19 cellular contexts compared by ENCODE assay signal in genomic region chr18:79915161-79916127, GRCh38. TPM values are rescaled to one million over a fixed set of nuclear protein-coding genes. Genes with fewer than 3 reads are reported as not detected.
DNase-seq lines count a peak whose midpoint lies in the region; ATAC-seq, FAIRE-seq and TF ChIP-seq lines count a peak whose summit lies in the region.
"Had no signal": no experiment of that assay in that cellular context is flagged by ENCODE, and none has a peak within 500 bp of the region (broad histone marks: within the 10 kb centered on the region; RNA-seq: fewer than 3 reads in every experiment).

No MANE protein-coding gene starts in this region.

- H4K20me1 ChIP-seq in mammary epithelial cell (ENCODE audit: insufficient read depth, low read length) = no peaks in the 10 kb centered on the region
- no peaks in the 10 kb centered on the region for H4K20me1 ChIP-seq in K562 (replicated peaks; ENCODE audit: control insufficient read depth, insufficient read depth, low read length)
- H4K20me1 ChIP-seq in HepG2 (ENCODE audit: insufficient read depth, low read length) = peaks cover 28% of the 10 kb centered on the region; the same call in 1 of the 2 replicates

- TF ChIP-seq CTCF in breast epithelium (IDR thresholded peaks at IDR 0.05) (no peak), mammary epithelial cell (conservative IDR thresholded peaks at IDR 0.05 in 1 of 2, IDR thresholded peaks at IDR 0.05 in 1 of 2; ENCODE audit: extremely low read depth in 1 of 2, insufficient read depth in 1 of 2, low read depth in 1 of 2, low read length in 2 of 2) (no peak), K562 (IDR thresholded peaks at IDR 0.05 in 2 of 3, conservative IDR thresholded peaks at IDR 0.05 in 1 of 3; ENCODE audit: insufficient read depth in 2 of 3, low read depth in 1 of 3, low read length in 3 of 3) (no peak), HepG2 (CRISPR knock-in tag; IDR thresholded peaks at IDR 0.05) (no peak), transverse colon (IDR thresholded peaks at IDR 0.05) (no peak)

- TF ChIP-seq POLR2A in breast epithelium (IDR thresholded peaks at IDR 0.05) (no peak), K562 (conservative IDR thresholded peaks at IDR 0.05) (no peak), HepG2 (IDR thresholded peaks at IDR 0.05; ENCODE audit: insufficient read depth in 1 of 2, low read depth in 2 of 2, low read length in 2 of 2) (no peak), transverse colon (IDR thresholded peaks at IDR 0.05) (no peak)

- no peak overlapping the region for H3K9ac ChIP-seq in mammary epithelial cell (ENCODE audit: insufficient read depth, low read length)
- no peak overlapping the region for H3K9ac ChIP-seq in K562 (ENCODE audit: insufficient read depth in 1 of 2, low read depth in 2 of 2, low read length in 2 of 2)
- no peak overlapping the region for H3K9ac ChIP-seq in HepG2 (ENCODE audit: insufficient read depth, low read depth, low read length)

- H3K4me2 ChIP-seq in mammary epithelial cell (ENCODE audit: insufficient read depth, low read depth, low read length) = no peak overlapping the region
- H3K4me2 ChIP-seq in K562 (ENCODE audit: insufficient read depth, low read length) = no peak overlapping the region
- H3K4me2 ChIP-seq in HepG2 (ENCODE audit: low read depth, low read length) = no peak overlapping the region

- ATAC-seq in K562 (no peak), HepG2 (no peak), GM19351 (IDR thresholded peaks at IDR 0.05; ENCODE audit: unreplicated experiment) (no peak)

- H3K79me2 ChIP-seq in mammary epithelial cell (ENCODE audit: insufficient read depth, low read length) (peaks cover 73% of the 10 kb centered on the region), K562 (ENCODE audit: control insufficient read depth, insufficient read depth, low read length) (no peaks in the 10 kb centered on the region), HepG2 (ENCODE audit: insufficient read depth, low read length) (peaks cover 4% of the 10 kb centered on the region)

- no peaks in the 10 kb centered on the region for H3K9me3 ChIP-seq in breast epithelium
- H3K9me3 ChIP-seq in mammary epithelial cell (replicated peaks; ENCODE audit: insufficient read depth, low read length) = peaks cover 2% of the 10 kb centered on the region
- 0 out of 2 replicates have a peak, but pooled peaks cover 1% of the 10 kb centered on the region for H3K9me3 ChIP-seq in K562 (replicated peaks; ENCODE audit: control insufficient read depth, insufficient read depth, low read depth, low read length)
- H3K9me3 ChIP-seq in HepG2 (ENCODE audit: low read length) = no peaks in the 10 kb centered on the region
- no peaks in the 10 kb centered on the region for H3K9me3 ChIP-seq in transverse colon
- H3K9me3 ChIP-seq: adrenal gland, colonic mucosa, esophagus squamous epithelium, HAP-1, sigmoid colon had no signal

- CTCF ChIA-PET in mammary epithelial cell (lab: Charles Lee; ENCODE audit: low non-redundant PET) = no interaction called here
- CTCF ChIA-PET in K562 (lab: Yijun Ruan, JAX; ENCODE audit: low intra/inter-chr PET ratio) = no interaction called here
- CTCF ChIA-PET in HepG2 (lab: Yijun Ruan, JAX; ENCODE audit: low intra/inter-chr PET ratio, low total read pairs) = no interaction called here

- no peak overlapping the region for H3K27ac ChIP-seq in breast epithelium
- H3K27ac ChIP-seq in mammary epithelial cell (ENCODE audit: insufficient read depth, low read depth, low read length) = no peak overlapping the region
- H3K27ac ChIP-seq in K562 (ENCODE audit: extremely low read depth, low read depth, low read length) = no peak overlapping the region
- H3K27ac ChIP-seq in HepG2 (ENCODE audit: extremely low read length, insufficient read depth, low read length) = no peak overlapping the region
- no peak overlapping the region for H3K27ac ChIP-seq in transverse colon
- H3K27ac ChIP-seq: adrenal gland, colonic mucosa, esophagus squamous epithelium, sigmoid colon, SK-N-MC, WERI-Rb-1 had no signal

- FAIRE-seq in K562 (lab: Jason Lieb, UNC) (no peak), HepG2 (lab: Jason Lieb, UNC) (no peak)

- in situ Hi-C loops in mammary epithelial cell (cut with MboI; ENCODE audit: low sequenced_read_pairs in 2 of 2) (no loop called here), K562 (cut with MboI) (no loop called here), HepG2 (cut with HindIII; ENCODE audit: extremely low pct_ligation_motif_present, low pct_unique_long_range_greater_than_20kb) (no loop called here), transverse colon (cut with MboI; ENCODE audit: low pct_ligation_motif_present in 1 of 4, low pct_unique_long_range_greater_than_20kb in 1 of 4, low sequenced_read_pairs in 3 of 4) (no loop called here)

- TF ChIP-seq EP300 in K562 (IDR thresholded peaks at IDR 0.05; ENCODE audit: low read length) (no peak), HepG2 (IDR thresholded peaks at IDR 0.05; ENCODE audit: low read depth in 2 of 2, low read length in 2 of 2) (no peak), HepG2 (CRISPR knock-in tag; IDR thresholded peaks at IDR 0.05; ENCODE audit: borderline replicate concordance) (no peak), transverse colon (IDR thresholded peaks at IDR 0.05; ENCODE audit: low read depth) (no peak)

- TF ChIP-seq RAD21 in K562 (CRISPR knock-in tag; conservative IDR thresholded peaks at IDR 0.05 in 1 of 2, IDR thresholded peaks at IDR 0.05 in 1 of 2) (no peak), HepG2 (CRISPR knock-in tag; IDR thresholded peaks at IDR 0.05) (no peak)

- no peak overlapping the region for H2AFZ ChIP-seq in mammary epithelial cell (ENCODE audit: low read depth, low read length)
- no peak overlapping the region for H2AFZ ChIP-seq in K562 (ENCODE audit: low read depth, low read length)
- H2AFZ ChIP-seq in HepG2 (ENCODE audit: low read length) = no peak overlapping the region

- H3K4me1 ChIP-seq in breast epithelium (no peaks in the 10 kb centered on the region), mammary epithelial cell (ENCODE audit: insufficient read depth, low read length) (no peaks in the 10 kb centered on the region), K562 (replicated peaks in 1 of 2; ENCODE audit: control insufficient read depth in 2 of 2, insufficient read depth in 2 of 2, low read length in 2 of 2) (no peaks in the 10 kb centered on the region; a peak in 1 of 5 replicates), HepG2 (ENCODE audit: insufficient read depth, low read length) (no peaks in the 10 kb centered on the region), transverse colon (no peaks in the 10 kb centered on the region)
- H3K4me1 ChIP-seq: adrenal gland, colonic mucosa, esophagus squamous epithelium, HAP-1, sigmoid colon had no signal

- H3K36me3 ChIP-seq in breast epithelium (peaks cover 7% of the 10 kb centered on the region), mammary epithelial cell (ENCODE audit: insufficient read depth, low read length) (peaks cover 3% of the 10 kb centered on the region), K562 (ENCODE audit: control insufficient read depth, insufficient read depth, low read length) (no peaks in the 10 kb centered on the region), HepG2 (replicated peaks in 1 of 2; ENCODE audit: control insufficient read depth in 1 of 2, insufficient read depth in 2 of 2, low read length in 2 of 2) (peaks cover 14 to 45% of the 10 kb centered on the region in 2 experiments; a peak in 4 of 5 replicates), transverse colon (peaks cover 0 to 20% (median 5%) of the 10 kb centered on the region in 4 donors)

- no peaks in the 10 kb centered on the region for H3K9me1 ChIP-seq in K562 (ENCODE audit: control insufficient read depth, insufficient read depth, low read length)

- dilution Hi-C loops in mammary epithelial cell (cut with HindIII; ENCODE audit: low sequenced_read_pairs) = no loop called here

- DNase-seq in breast epithelium (ENCODE audit: low spot score in 2 of 2) (peak; percentile 16 to 43), mammary epithelial cell (no peak), K562 (ENCODE audit: extremely low read depth in 1 of 4, low spot score in 3 of 4) (no peak), HepG2 (ENCODE audit: low spot score) (no peak), transverse colon (peak; percentile 7), middle frontal gyrus (ENCODE audit: extremely low spot score, low spot score) (no peak), NCI-H524 treated with DMSO at 0.1 percent for 48 hours (lab: John Stamatoyannopoulos, UW) (no peak)
- DNase-seq: esophagus squamous epithelium; NCI-H1048; NCI-H2171; sigmoid colon; stimulated activated CD4-positive, alpha-beta T cell treated with anti-CD3 and anti-CD28 coated beads, Interleukin-4, amount 100 ng/mL, for 4 hours; stimulated activated naive CD4-positive, alpha-beta T cell; WERI-Rb-1 had no signal

- 87% methylated on average over 24 of the region's 50 CpGs for WGBS in mammary epithelial cell (ENCODE audit: low coverage, missing lambda C conversion rate)
- WGBS in K562 (ENCODE audit: insufficient coverage, low coverage, missing lambda C conversion rate) = 94% methylated on average over 20 of the region's 50 CpGs
- 93% methylated on average over 40 of the region's 50 CpGs for WGBS in HepG2 (ENCODE audit: low lambda C conversion rate)
- 87 to 90% methylated on average over 13 to 49 of the region's 50 CpGs for WGBS in transverse colon (ENCODE audit: low coverage in 1 of 2), 2 donors

- POLR2A ChIA-PET in K562 (lab: Yijun Ruan, JAX) (no interaction called here), HepG2 (lab: Yijun Ruan, JAX) (no interaction called here)

- H3K27me3 ChIP-seq in breast epithelium = no peaks in the 10 kb centered on the region
- no peaks in the 10 kb centered on the region for H3K27me3 ChIP-seq in mammary epithelial cell (ENCODE audit: insufficient read depth, low read length)
- no peaks in the 10 kb centered on the region for H3K27me3 ChIP-seq in K562 (ENCODE audit: control insufficient read depth in 2 of 2, insufficient read depth in 2 of 2, low read length in 2 of 2)
- no peaks in the 10 kb centered on the region for H3K27me3 ChIP-seq in HepG2 (ENCODE audit: control insufficient read depth in 1 of 2, insufficient read depth in 2 of 2, low read length in 2 of 2)
- no peaks in the 10 kb centered on the region for H3K27me3 ChIP-seq in transverse colon
- H3K27me3 ChIP-seq: adrenal gland, colonic mucosa, esophagus squamous epithelium, sigmoid colon had no signal

- no peak overlapping the region for H3K4me3 ChIP-seq in breast epithelium
- no peak overlapping the region for H3K4me3 ChIP-seq in mammary epithelial cell (replicated peaks in 1 of 3; ENCODE audit: insufficient read depth in 1 of 3, low read depth in 2 of 3, low read length in 3 of 3)
- H3K4me3 ChIP-seq in K562 = no peak overlapping the region
- H3K4me3 ChIP-seq in HepG2 (replicated peaks in 1 of 3; ENCODE audit: insufficient read depth in 1 of 3, low read depth in 2 of 3, low read length in 3 of 3) = no peak overlapping the region
- no peak overlapping the region for H3K4me3 ChIP-seq in transverse colon
- H3K4me3 ChIP-seq: adrenal gland, colonic mucosa, esophagus squamous epithelium, HAP-1, sigmoid colon, SK-N-MC had no signal

- intact Hi-C loops in breast epithelium (cut with DNase I; ENCODE audit: low total_unique reads) = no loop called here
- intact Hi-C loops in mammary epithelial cell (cut with micrococcal nuclease) = no loop called here
- intact Hi-C loops in K562 (cut with micrococcal nuclease) = no loop called here
- intact Hi-C loops in HepG2 (cut with micrococcal nuclease; ENCODE audit: unreplicated experiment) = no loop called here
- intact Hi-C loops in transverse colon (cut with DNase I; ENCODE audit: low total_unique reads) = no loop called here

- BruUV-seq in mammary epithelial cell (replicated peaks; lab: Mats Ljungman, UMichigan) (no TSS peak), K562 (replicated peaks; lab: Mats Ljungman, UMichigan) (no TSS peak), HepG2 (replicated peaks; lab: Mats Ljungman, UMichigan) (no TSS peak)

RNA-seq across cellular contexts. Expression of gene SLC66A2, which starts 36.0 kb away (rescaled TPM):
- 100 to 1,000 TPM in 1 of 3 donors, 10 to 100 TPM in 2; 45.2 to 141 (median 65.9) TPM for total RNA-seq in breast epithelium
- total RNA-seq in mammary epithelial cell = 10 to 100 TPM; 40.0 to 42.7 TPM
- 28.8 TPM for polyA plus RNA-seq in mammary epithelial cell
- polyA minus RNA-seq in mammary epithelial cell = 40.9 TPM
- 7.5 and 14.8 TPM in 2 replicates for total RNA-seq in K562 (2011; cell fraction: chromatin; rRNA removed; ENCODE audit: low replicate concordance)
- total RNA-seq in K562 (2011; cell fraction: nucleolus; rRNA removed) = 18.7 and 18.8 TPM in 2 replicates
- 9.4 and 11.6 TPM in 2 replicates for total RNA-seq in K562 (2011; cell fraction: nucleoplasm; rRNA removed)
- 12.9 and 17.2 TPM in 2 replicates for total RNA-seq in K562 (2014; rRNA removed)
- 1.1 and 1.9 TPM in 2 replicates for total RNA-seq in K562 (2014; rRNA removed; fragmentation: Illumina TruSeq; extraction: Trizol)
- total RNA-seq in K562 (2015; rRNA removed; fragmentation: Illumina TruSeq; extraction: Trizol) = 6.1 and 6.5 TPM in 2 replicates
- 17.2 and 17.5 TPM in 2 replicates for total RNA-seq in K562 (2021)
- polyA plus RNA-seq in K562 (2011; rRNA removed) = 5.3 and 5.6 TPM in 2 replicates
- polyA plus RNA-seq in K562 (2011; cell fraction: cytosol; rRNA removed) = 8.8 and 27.2 TPM in 2 replicates
- 7.4 and 16.2 TPM in 2 replicates for polyA plus RNA-seq in K562 (2011; cell fraction: nucleus; rRNA removed)
- 9.1 and 10.4 TPM in 2 replicates for polyA plus RNA-seq in K562 (2012)
- 3.3 and 8.6 TPM in 2 replicates for polyA plus RNA-seq in K562 (2014; fragmentation: Illumina TruSeq; extraction: Trizol)
- polyA plus RNA-seq in K562 (2014; fragmentation: Nextera tagmentation; extraction: Ambion mirVana) = under 1 TPM; 0.25 to 0.38 TPM
- 12.7 and 17.7 TPM in 2 replicates for polyA plus RNA-seq in K562 (2014; rRNA removed)
- polyA minus RNA-seq in K562 (2011; rRNA and poly(A)+ RNA removed) = 1.6 and 3.7 TPM in 2 replicates
- 5.3 and 6.8 TPM in 2 replicates for polyA minus RNA-seq in K562 (2011; cell fraction: cytosol; rRNA and poly(A)+ RNA removed)
- 3.9 and 4.6 TPM in 2 replicates for polyA minus RNA-seq in K562 (2011; cell fraction: nucleus; rRNA and poly(A)+ RNA removed)
- 30.3 and 41.9 TPM in 2 replicates for total RNA-seq in HepG2 (2016; rRNA removed; fragmentation: Illumina TruSeq; extraction: Trizol)
- total RNA-seq in HepG2 (2016; cell fraction: cytosol; rRNA removed; fragmentation: Illumina TruSeq; extraction: Trizol; ENCODE audit: low read depth) = 40.5 and 40.6 TPM in 2 replicates
- 29.0 and 42.7 TPM in 2 replicates for total RNA-seq in HepG2 (2016; cell fraction: insoluble cytoplasmic fraction; rRNA removed; fragmentation: Illumina TruSeq; extraction: Trizol)
- total RNA-seq in HepG2 (2016; cell fraction: membrane; rRNA removed; fragmentation: Illumina TruSeq; extraction: Trizol) = 74.6 and 79.6 TPM in 2 replicates
- 24.3 and 28.3 TPM in 2 replicates for total RNA-seq in HepG2 (2016; cell fraction: nucleus; rRNA removed; fragmentation: Illumina TruSeq; extraction: Trizol)
- polyA plus RNA-seq in HepG2 (2011; rRNA removed) = 33.5 and 62.5 TPM in 2 replicates
- polyA plus RNA-seq in HepG2 (2011; cell fraction: cytosol; rRNA removed) = 56.8 and 67.4 TPM in 2 replicates
- 84.2 and 87.0 TPM in 2 replicates for polyA plus RNA-seq in HepG2 (2011; cell fraction: nucleus; rRNA removed)
- 46.8 and 62.2 TPM in 2 replicates for polyA plus RNA-seq in HepG2 (2012)
- polyA plus RNA-seq in HepG2 (2016; cell fraction: cytosol; fragmentation: Illumina TruSeq; extraction: Trizol; ENCODE audit: low read depth) = 45.1 and 50.9 TPM in 2 replicates
- polyA plus RNA-seq in HepG2 (2016; cell fraction: insoluble cytoplasmic fraction; fragmentation: Illumina TruSeq; extraction: Trizol; ENCODE audit: low read depth) = 33.6 and 33.8 TPM in 2 replicates
- 69.1 and 69.7 TPM in 2 replicates for polyA plus RNA-seq in HepG2 (2016; cell fraction: membrane; fragmentation: Illumina TruSeq; extraction: Trizol; ENCODE audit: low read depth)
- 43.3 and 46.8 TPM in 2 replicates for polyA plus RNA-seq in HepG2 (2016; cell fraction: nucleus; fragmentation: Illumina TruSeq; extraction: Trizol; ENCODE audit: insufficient read depth, low read depth)
- 19.8 and 109 TPM in 2 replicates for polyA minus RNA-seq in HepG2 (2011; rRNA and poly(A)+ RNA removed; ENCODE audit: low replicate concordance)
- polyA minus RNA-seq in HepG2 (2011; cell fraction: cytosol; rRNA and poly(A)+ RNA removed) = 28.8 and 32.5 TPM in 2 replicates
- 27.0 and 33.3 TPM in 2 replicates for polyA minus RNA-seq in HepG2 (2011; cell fraction: nucleus; rRNA and poly(A)+ RNA removed)
- 100 to 1,000 TPM in 2 of 4 donors, 10 to 100 TPM in 2; 56.5 to 183 (median 92.9) TPM for total RNA-seq in transverse colon

RNA-seq across cellular contexts. Expression of gene HSBP1L1, which starts 49.0 kb away (rescaled TPM):
- total RNA-seq in breast epithelium (10 to 100 TPM; 24.6 to 42.1 (median 38.3) TPM), mammary epithelial cell (10 to 100 TPM; 14.2 to 33.8 TPM), K562 (2014; rRNA removed) (not detected in 2 replicates), K562 (2014; rRNA removed; fragmentation: Illumina TruSeq; extraction: Trizol) (not detected in 2 replicates), K562 (2015; rRNA removed; fragmentation: Illumina TruSeq; extraction: Trizol) (not detected in 2 replicates), K562 (2021) (not detected in 2 replicates), HepG2 (2016; rRNA removed; fragmentation: Illumina TruSeq; extraction: Trizol) (15.3 and 22.6 TPM in 2 replicates), transverse colon (100 to 1,000 TPM in 2 of 4 donors, 10 to 100 TPM in 2; 48.4 to 211 (median 109) TPM)
- polyA plus RNA-seq in mammary epithelial cell (21.0 TPM), K562 (2011; rRNA removed) (not detected in 2 replicates), K562 (2014; fragmentation: Illumina TruSeq; extraction: Trizol) (not detected in 2 replicates), K562 (2014; fragmentation: Nextera tagmentation; extraction: Ambion mirVana) (under 1 TPM; 0.24 to 0.36 TPM), K562 (2014; rRNA removed) (not detected in 2 replicates), HepG2 (2011; rRNA removed) (41.2 and 45.1 TPM in 2 replicates)
- polyA minus RNA-seq in mammary epithelial cell = 22.9 TPM
- total RNA-seq in K562 (2011; cell fraction: chromatin; rRNA removed; ENCODE audit: low replicate concordance) = not detected in 2 replicates
- total RNA-seq in K562 (2011; cell fraction: nucleolus; rRNA removed) = not detected in 2 replicates
- total RNA-seq in K562 (2011; cell fraction: nucleoplasm; rRNA removed) = not detected in 2 replicates
- polyA plus RNA-seq in K562 (2011; cell fraction: cytosol; rRNA removed) = not detected in 2 replicates
- polyA plus RNA-seq in K562 (2011; cell fraction: nucleus; rRNA removed) = not detected in 2 replicates
- polyA plus RNA-seq in K562 (2012) = 0.91 and 1.2 TPM in 2 replicates
- polyA minus RNA-seq in K562 (2011; rRNA and poly(A)+ RNA removed) = not detected in 2 replicates
- not detected in 2 replicates for polyA minus RNA-seq in K562 (2011; cell fraction: cytosol; rRNA and poly(A)+ RNA removed)
- not detected in 2 replicates for polyA minus RNA-seq in K562 (2011; cell fraction: nucleus; rRNA and poly(A)+ RNA removed)
- total RNA-seq in HepG2 (2016; cell fraction: cytosol; rRNA removed; fragmentation: Illumina TruSeq; extraction: Trizol; ENCODE audit: low read depth) = 28.9 and 34.1 TPM in 2 replicates
- total RNA-seq in HepG2 (2016; cell fraction: insoluble cytoplasmic fraction; rRNA removed; fragmentation: Illumina TruSeq; extraction: Trizol) = 13.5 and 21.2 TPM in 2 replicates
- 33.2 and 40.1 TPM in 2 replicates for total RNA-seq in HepG2 (2016; cell fraction: membrane; rRNA removed; fragmentation: Illumina TruSeq; extraction: Trizol)
- total RNA-seq in HepG2 (2016; cell fraction: nucleus; rRNA removed; fragmentation: Illumina TruSeq; extraction: Trizol) = 17.7 and 20.7 TPM in 2 replicates
- polyA plus RNA-seq in HepG2 (2011; cell fraction: cytosol; rRNA removed) = 28.0 and 28.5 TPM in 2 replicates
- 34.3 and 53.2 TPM in 2 replicates for polyA plus RNA-seq in HepG2 (2011; cell fraction: nucleus; rRNA removed)
- 26.1 and 32.6 TPM in 2 replicates for polyA plus RNA-seq in HepG2 (2012)
- 36.8 and 50.0 TPM in 2 replicates for polyA plus RNA-seq in HepG2 (2016; cell fraction: cytosol; fragmentation: Illumina TruSeq; extraction: Trizol; ENCODE audit: low read depth)
- polyA plus RNA-seq in HepG2 (2016; cell fraction: insoluble cytoplasmic fraction; fragmentation: Illumina TruSeq; extraction: Trizol; ENCODE audit: low read depth) = 17.9 and 18.7 TPM in 2 replicates
- polyA plus RNA-seq in HepG2 (2016; cell fraction: membrane; fragmentation: Illumina TruSeq; extraction: Trizol; ENCODE audit: low read depth) = 33.7 and 42.5 TPM in 2 replicates
- polyA plus RNA-seq in HepG2 (2016; cell fraction: nucleus; fragmentation: Illumina TruSeq; extraction: Trizol; ENCODE audit: insufficient read depth, low read depth) = 68.0 and 69.5 TPM in 2 replicates
- 4.1 and 8.6 TPM in 2 replicates for polyA minus RNA-seq in HepG2 (2011; rRNA and poly(A)+ RNA removed; ENCODE audit: low replicate concordance)
- polyA minus RNA-seq in HepG2 (2011; cell fraction: cytosol; rRNA and poly(A)+ RNA removed) = 5.3 and 7.9 TPM in 2 replicates
- 23.3 and 28.1 TPM in 2 replicates for polyA minus RNA-seq in HepG2 (2011; cell fraction: nucleus; rRNA and poly(A)+ RNA removed)

Comparison
In these comparisons a context has a peak if more than half of its experiments do, and no peak if none do; other contexts are left out.
1. DNase-seq: peak in breast epithelium (2 of 2) and transverse colon (single experiment); none in mammary epithelial cell (single experiment), K562 (0 of 4), HepG2 (single experiment), middle frontal gyrus (single experiment) and NCI-H524 treated with DMSO at 0.1 percent for 48 hours (single experiment).
2. RNA of gene HSBP1L1, which starts 49.0 kb away (total RNA-seq): 48.4 to 211 TPM in transverse colon, 24.6 to 42.1 TPM in breast epithelium, 14.2 to 33.8 TPM in mammary epithelial cell and 13.5 to 40.1 TPM in HepG2; not detected in K562; every median in the first group is over 4 times any median in the second.